ENCODE assay signal across 19 cellular contexts in genomic region chr20:37055276-37055675, GRCh38. TPM values are rescaled to one million over a fixed set of nuclear protein-coding genes. Genes with fewer than 3 reads are reported as not detected.
DNase-seq lines count a peak whose midpoint lies in the region; ATAC-seq and TF ChIP-seq lines count a peak whose summit lies in the region.
"Had no signal": no experiment of that assay in that cellular context is flagged by ENCODE, and none has a peak within 500 bp of the region (broad histone marks: within the 10 kb centered on the region; RNA-seq: fewer than 3 reads in every experiment).

No MANE protein-coding gene starts in this region.

- H3K36me3 Mint-ChIP-seq in CD4-positive, alpha-beta T cell (ENCODE audit: low read depth): peaks cover 86% of the 10 kb centered on the region
- peaks cover 100% of the 10 kb centered on the region for H3K36me3 Mint-ChIP-seq in stimulated activated effector memory CD8-positive, alpha-beta T cell treated with anti-CD3 and anti-CD28 coated beads, Interleukin-12 subunit alpha, Interleukin-12 subunit beta, amount 100 ng/mL, for 72 hours

- no peaks in the 10 kb centered on the region for H3K79me2 ChIP-seq in OCI-LY7 (ENCODE audit: insufficient read depth, low read depth, low read length)

- H3K27me3 Mint-ChIP-seq in CD4-positive, alpha-beta T cell: no peaks in the 10 kb centered on the region

- peak overlapping the region; percentile 13 for H3K27ac Mint-ChIP-seq in CD4-positive, alpha-beta T cell
- H3K27ac Mint-ChIP-seq in stimulated activated effector memory CD8-positive, alpha-beta T cell treated with anti-CD3 and anti-CD28 coated beads, Interleukin-12 subunit alpha, Interleukin-12 subunit beta, amount 100 ng/mL, for 72 hours: peak overlapping the region; percentile 79
- H3K27ac Mint-ChIP-seq: CD8-positive, alpha-beta T cell had no signal

- no peak overlapping the region for H3K4me2 ChIP-seq in OCI-LY7 (ENCODE audit: low read length)
- H3K4me2 ChIP-seq: BLaER1 had no signal

- H3K36me3 ChIP-seq in OCI-LY7 (ENCODE audit: insufficient read depth, low read length): peaks cover 96% of the 10 kb centered on the region

- BruUV-seq in OCI-LY7 (replicated peaks; lab: Mats Ljungman, UMichigan): TSS peak; percentile 45

- no peaks in the 10 kb centered on the region for H3K9me3 ChIP-seq in CD4-positive, alpha-beta T cell (ENCODE audit: control insufficient read depth, low read length)
- H3K9me3 ChIP-seq in OCI-LY7 (ENCODE audit: low read length): no peaks in the 10 kb centered on the region
- H3K9me3 ChIP-seq: BLaER1, HAP-1 had no signal

- no peak for TF ChIP-seq CTCF in CD4-positive, alpha-beta T cell (IDR thresholded peaks at IDR 0.05)
- no peak for TF ChIP-seq CTCF in OCI-LY7 (conservative IDR thresholded peaks at IDR 0.05; ENCODE audit: low read length)

- H3K4me1 Mint-ChIP-seq in CD4-positive, alpha-beta T cell (ENCODE audit: low read depth): no peaks in the 10 kb centered on the region
- no peaks in the 10 kb centered on the region for H3K4me1 Mint-ChIP-seq in stimulated activated effector memory CD8-positive, alpha-beta T cell treated with anti-CD3 and anti-CD28 coated beads, Interleukin-12 subunit alpha, Interleukin-12 subunit beta, amount 100 ng/mL, for 72 hours
- H3K4me1 Mint-ChIP-seq: CD14-positive monocyte had no signal

- H3K4me1 ChIP-seq in OCI-LY7 (ENCODE audit: insufficient read depth, low read length, poor library complexity, severe bottlenecking): no peaks in the 10 kb centered on the region
- H3K4me1 ChIP-seq: BLaER1, HAP-1 had no signal

- H3K9me3 Mint-ChIP-seq in CD4-positive, alpha-beta T cell: no peaks in the 10 kb centered on the region
- no peaks in the 10 kb centered on the region for H3K9me3 Mint-ChIP-seq in stimulated activated effector memory CD8-positive, alpha-beta T cell treated with anti-CD3 and anti-CD28 coated beads, Interleukin-12 subunit alpha, Interleukin-12 subunit beta, amount 100 ng/mL, for 72 hours
- H3K9me3 Mint-ChIP-seq: CD14-positive monocyte; CD8-positive, alpha-beta T cell had no signal

- CTCF ChIA-PET in CD4-positive, alpha-beta T cell (lab: Charles Lee): interaction anchor here (0.6 to 0.7 kb wide), 2 partner anchors 12 to 141 kb away, joined by 3 read pairs; no protein-coding TSS in a partner anchor
- CTCF ChIA-PET in OCI-LY7 (lab: Charles Lee; ENCODE audit: unreplicated experiment): no interaction called here

- intact Hi-C loops in CD4-positive, alpha-beta T cell (cut with DNase I, micrococcal nuclease): no loop called here
- intact Hi-C loops in OCI-LY7 (cut with micrococcal nuclease; ENCODE audit: unreplicated experiment): no loop called here

- no peaks in the 10 kb centered on the region for H4K20me1 ChIP-seq in OCI-LY7 (ENCODE audit: insufficient read depth, low read length)
- H4K20me1 ChIP-seq: BLaER1 had no signal

- H3K27me3 ChIP-seq in CD4-positive, alpha-beta T cell (ENCODE audit: control insufficient read depth, insufficient read depth, low read length): no peaks in the 10 kb centered on the region
- H3K27me3 ChIP-seq: BLaER1 had no signal

- no peak for DNase-seq in CD4-positive, alpha-beta T cell
- DNase-seq in OCI-LY7 (ENCODE audit: low spot score) (no peak), left lobe of liver (ENCODE audit: low spot score) (no peak), RKO (ENCODE audit: low spot score) (no peak)
- DNase-seq in stimulated activated effector memory CD8-positive, alpha-beta T cell treated with anti-CD3 and anti-CD28 coated beads, Interleukin-12 subunit alpha, Interleukin-12 subunit beta, amount 100 ng/mL, for 72 hours (ENCODE audit: low spot score in 2 of 2): no peak
- DNase-seq: 8988T; Calu3; CD8-positive, alpha-beta T cell; DND-41; EL; GM23248; IMR-90; KBM-7 had no signal

- POLR2A ChIA-PET in CD4-positive, alpha-beta T cell (lab: Charles Lee): no interaction called here
- POLR2A ChIA-PET in OCI-LY7 (lab: Charles Lee): no interaction called here

- H3K4me3 Mint-ChIP-seq in CD4-positive, alpha-beta T cell: no peak overlapping the region
- no peak overlapping the region for H3K4me3 Mint-ChIP-seq in stimulated activated effector memory CD8-positive, alpha-beta T cell treated with anti-CD3 and anti-CD28 coated beads, Interleukin-12 subunit alpha, Interleukin-12 subunit beta, amount 100 ng/mL, for 72 hours
- H3K4me3 Mint-ChIP-seq: CD14-positive monocyte; CD8-positive, alpha-beta T cell had no signal

- no peak for ATAC-seq in CD4-positive, alpha-beta T cell (ENCODE audit: poor library complexity)
- ATAC-seq in left lobe of liver (peak; percentile 82), GM19397 (IDR thresholded peaks at IDR 0.05; ENCODE audit: unreplicated experiment) (no peak), HG03469 (IDR thresholded peaks at IDR 0.05; ENCODE audit: unreplicated experiment) (no peak)
- no peak for ATAC-seq in stimulated activated effector memory CD8-positive, alpha-beta T cell treated with anti-CD3 and anti-CD28 coated beads, Interleukin-12 subunit alpha, Interleukin-12 subunit beta, amount 100 ng/mL, for 72 hours
- ATAC-seq: CD8-positive, alpha-beta T cell had no signal

- H3K4me3 ChIP-seq in OCI-LY7 (ENCODE audit: low read depth, low read length, poor library complexity, severe bottlenecking): no peak overlapping the region
- H3K4me3 ChIP-seq: BLaER1, GM23248, HAP-1 had no signal

- no peak overlapping the region for H3K27ac ChIP-seq in CD4-positive, alpha-beta T cell (ENCODE audit: low read depth, low read length)
- H3K27ac ChIP-seq in OCI-LY7 (ENCODE audit: low read depth, low read length, poor library complexity, severe bottlenecking): no peak overlapping the region
- H3K27ac ChIP-seq: BLaER1, GM23248, HL-60 had no signal

- no peaks in the 10 kb centered on the region for H3K9me2 ChIP-seq in OCI-LY7 (ENCODE audit: insufficient read depth, low read length)

- H2AFZ ChIP-seq in OCI-LY7 (ENCODE audit: low read length): no peak overlapping the region
- H2AFZ ChIP-seq: GM23248 had no signal

RNA-seq across cellular contexts. Expression of gene RBL1, which starts 40.5 kb away (rescaled TPM):
- total RNA-seq in CD4-positive, alpha-beta T cell: 10 to 100 TPM; 37.4 to 39.1 TPM
- 48.9 and 63.0 TPM in 2 replicates for total RNA-seq in OCI-LY7 (2014; rRNA removed; shearing (Covaris generic))
- total RNA-seq in OCI-LY7 (2022) (41.5 and 54.3 TPM in 2 replicates), left lobe of liver (2.2 TPM)

Comparison
In these comparisons a context has a peak if more than half of its experiments do, and no peak if none do; other contexts are left out.
1. RNA of gene RBL1, which starts 40.5 kb away (total RNA-seq): 41.5 to 63.0 TPM in OCI-LY7 and 37.4 to 39.1 TPM in CD4-positive, alpha-beta T cell; 2.2 TPM in left lobe of liver (single experiment); every median in the first group is over 10 times any median in the second.